12 cellular contexts compared by ENCODE assay signal in genomic region chr13:47933688-47934011, GRCh38.
A peak's percentile ranks its signal among the peaks of the same experiment; 100 is the strongest.
DNase-seq lines count a peak whose midpoint lies in the region; ATAC-seq, FAIRE-seq and TF ChIP-seq lines count a peak whose summit lies in the region.
"Had no signal": no experiment of that assay in that cellular context is flagged by ENCODE, and none has a peak within 500 bp of the region (broad histone marks: within the 10 kb centered on the region; RNA-seq: fewer than 3 reads in every experiment).

No MANE protein-coding gene starts in this region.

- H3K9me3 ChIP-seq in astrocyte (ENCODE audit: insufficient read depth, low read depth, low read length) = no peaks in the 10 kb centered on the region
- no peaks in the 10 kb centered on the region for H3K9me3 ChIP-seq in T-helper 17 cell (ENCODE audit: control insufficient read depth, low read length, poor library complexity, severe bottlenecking)
- H3K9me3 ChIP-seq: tibial artery had no signal

- H3K9me3 Mint-ChIP-seq in astrocyte (ENCODE audit: unreplicated experiment) = peaks cover 3% of the 10 kb centered on the region
- H3K9me3 Mint-ChIP-seq: central memory CD8-positive, alpha-beta T cell had no signal

- no peak overlapping the region for H3K9ac ChIP-seq in astrocyte (ENCODE audit: low read length)

- H3K27me3 Mint-ChIP-seq in astrocyte (ENCODE audit: low read depth, unreplicated experiment) = no peaks in the 10 kb centered on the region
- H3K27me3 Mint-ChIP-seq in T-helper 17 cell = no peaks in the 10 kb centered on the region
- H3K27me3 Mint-ChIP-seq: central memory CD8-positive, alpha-beta T cell had no signal

- H3K4me1 Mint-ChIP-seq in astrocyte (ENCODE audit: low read depth, unreplicated experiment) = peaks cover 17% of the 10 kb centered on the region
- peaks cover 4% of the 10 kb centered on the region for H3K4me1 Mint-ChIP-seq in T-helper 17 cell
- H3K4me1 Mint-ChIP-seq: central memory CD8-positive, alpha-beta T cell had no signal

- peaks cover 15% of the 10 kb centered on the region for H3K4me1 ChIP-seq in astrocyte (ENCODE audit: insufficient read depth, low read length)
- H3K4me1 ChIP-seq: tibial artery had no signal

- intact Hi-C loops in left ventricle myocardium superior (cut with micrococcal nuclease) = no loop called here

- TF ChIP-seq CTCF in astrocyte (IDR thresholded peaks at IDR 0.05; ENCODE audit: insufficient read depth, low read depth, low read length) = no peak

- H4K20me1 ChIP-seq in astrocyte (ENCODE audit: insufficient read depth, low read length) = no peaks in the 10 kb centered on the region

- H3K4me2 ChIP-seq in astrocyte (ENCODE audit: low read length) = peak overlapping the region; percentile 46

- no peak overlapping the region for H3K27ac ChIP-seq in astrocyte (ENCODE audit: low read depth, low read length)
- H3K27ac ChIP-seq: tibial artery had no signal

- peak; percentile 21 for DNase-seq in H4 (ENCODE audit: low spot score)
- DNase-seq in M059J (ENCODE audit: low read depth) = peak; percentile 53
- DNase-seq in astrocyte (ENCODE audit: low read depth) = peak; percentile 36
- DNase-seq in myocyte (ENCODE audit: low read depth) = peak; percentile 78
- no peak for DNase-seq in left ventricle myocardium superior
- DNase-seq in T-helper 17 cell = no peak
- no peak for DNase-seq in activated CD4-positive, alpha-beta T cell treated with anti-CD3 and anti-CD28 coated beads for 1 hour
- DNase-seq: activated T-cell treated with anti-CD3 and anti-CD28 coated beads, Interleukin-2, amount 50 U/mL, for 48 hours; DMS 273 treated with DMSO at 0.1 percent for 48 hours; tibial artery had no signal

- H3K4me3 Mint-ChIP-seq in astrocyte (ENCODE audit: unreplicated experiment) (no peak overlapping the region), T-helper 17 cell (no peak overlapping the region)
- H3K4me3 Mint-ChIP-seq: central memory CD8-positive, alpha-beta T cell had no signal

- no peak overlapping the region for H2AFZ ChIP-seq in astrocyte (ENCODE audit: low read depth, low read length)

- no peaks in the 10 kb centered on the region for H3K79me2 ChIP-seq in astrocyte (ENCODE audit: insufficient read depth, low read length)

- H3K36me3 ChIP-seq in astrocyte (ENCODE audit: insufficient read depth, low read length) = no peaks in the 10 kb centered on the region

- FAIRE-seq in astrocyte (lab: Jason Lieb, UNC) = peak; percentile 43

- H3K36me3 Mint-ChIP-seq in astrocyte (ENCODE audit: low read depth, unreplicated experiment) = peaks cover 11% of the 10 kb centered on the region
- no peaks in the 10 kb centered on the region for H3K36me3 Mint-ChIP-seq in T-helper 17 cell (ENCODE audit: low read depth)

- H3K4me3 ChIP-seq in astrocyte (ENCODE audit: insufficient read depth, low read depth, low read length) = no peak overlapping the region
- H3K4me3 ChIP-seq: tibial artery had no signal

- H3K27ac Mint-ChIP-seq in astrocyte (ENCODE audit: unreplicated experiment) = peak overlapping the region; percentile 64
- no peak overlapping the region for H3K27ac Mint-ChIP-seq in T-helper 17 cell

- no peaks in the 10 kb centered on the region for H3K27me3 ChIP-seq in astrocyte (ENCODE audit: insufficient read depth, low read length)
- H3K27me3 ChIP-seq: tibial artery had no signal

- ATAC-seq in left ventricle myocardium superior (no peak), T-helper 17 cell (no peak)
- ATAC-seq: left lobe of liver had no signal

Comparison
In these comparisons a context has a peak if more than half of its experiments do, and no peak if none do; other contexts are left out.
1. DNase-seq: peak in H4 (single experiment), M059J (single experiment), astrocyte (single experiment) and myocyte (single experiment); none in left ventricle myocardium superior (single experiment), T-helper 17 cell (0 of 3) and activated CD4-positive, alpha-beta T cell treated with anti-CD3 and anti-CD28 coated beads for 1 hour (single experiment).